In the genomic region with DNA sequence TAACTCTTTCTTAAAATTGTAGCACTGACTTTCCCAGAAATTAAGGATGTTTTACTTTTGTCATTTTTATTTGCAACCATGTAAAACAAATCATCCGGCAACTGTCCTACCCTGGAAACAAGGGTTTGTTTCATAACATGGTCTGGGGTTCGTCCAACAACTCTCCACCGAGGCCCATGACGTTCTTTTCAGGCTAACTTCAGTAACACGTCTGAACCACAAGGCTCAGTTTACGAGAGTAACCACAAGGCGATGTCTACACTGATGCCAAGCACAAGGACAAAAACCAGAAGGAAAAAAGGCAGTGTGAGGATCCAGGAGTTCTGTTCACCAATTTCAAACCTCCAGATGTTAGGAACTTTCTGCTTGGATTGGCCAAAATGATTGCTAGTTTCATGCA, we compare ENCODE assay signal across 24 cellular contexts.
A peak's percentile ranks its signal among the peaks of the same experiment; 100 is the strongest.
DNase-seq lines count a peak whose midpoint lies in the region; ATAC-seq, FAIRE-seq and TF ChIP-seq lines count a peak whose summit lies in the region.
"Had no signal": no experiment of that assay in that cellular context is flagged by ENCODE, and none has a peak within 500 bp of the region (broad histone marks: within the 10 kb centered on the region; RNA-seq: fewer than 3 reads in every experiment).

No MANE protein-coding gene starts in this region.

- H3K27me3 ChIP-seq in AG04450 (ENCODE audit: control insufficient read depth, insufficient read depth, low read length) (peaks cover 2% of the 10 kb centered on the region), rectal smooth muscle tissue (ENCODE audit: control insufficient read depth, insufficient read depth, low read length) (no peaks in the 10 kb centered on the region), esophagus squamous epithelium (no peaks in the 10 kb centered on the region), spleen (replicated peaks in 1 of 7) (no peaks in the 10 kb centered on the region)
- H3K27me3 ChIP-seq: breast epithelium had no signal

- no peak overlapping the region for H3K4me3 ChIP-seq in AG04450 (ENCODE audit: low read depth, low read length)
- H3K4me3 ChIP-seq in rectal smooth muscle tissue (ENCODE audit: low read length), result no peak overlapping the region
- H3K4me3 ChIP-seq in esophagus squamous epithelium, result no peak overlapping the region
- no peak overlapping the region for H3K4me3 ChIP-seq in spleen
- H3K4me3 ChIP-seq: breast epithelium, skin epidermis, thoracic aorta had no signal

- TF ChIP-seq CTCF in AG04450 (IDR thresholded peaks at IDR 0.05; ENCODE audit: low read depth, low read length), result no peak
- TF ChIP-seq CTCF in esophagus squamous epithelium (IDR thresholded peaks at IDR 0.05), result no peak
- no peak for TF ChIP-seq CTCF in spleen (IDR thresholded peaks at IDR 0.05 in 8 of 11, conservative IDR thresholded peaks at IDR 0.05 in 3 of 11)

- H3K9me3 ChIP-seq in AG04450 (ENCODE audit: control insufficient read depth, insufficient read depth, low read length) (no peaks in the 10 kb centered on the region), esophagus squamous epithelium (no peaks in the 10 kb centered on the region), spleen (no peaks in the 10 kb centered on the region)
- H3K9me3 ChIP-seq: breast epithelium, thoracic aorta had no signal

- ATAC-seq in HG03097 (IDR thresholded peaks at IDR 0.05; ENCODE audit: low FRiP score, unreplicated experiment), result no peak
- ATAC-seq: activated naive CD4-positive, alpha-beta T cell treated with anti-CD3 and anti-CD28 coated beads, Interleukin-2, amount 50 U/mL, for 72 hours; T-cell had no signal

- CTCF ChIA-PET in AG04450 (lab: Charles Lee), result no interaction called here

- peak; percentile 11 for DNase-seq in AG04450 (ENCODE audit: low read depth, low spot score)
- DNase-seq in M059J (ENCODE audit: low read depth), result peak; percentile 91
- peak; percentile 1 for DNase-seq in foreskin melanocyte
- DNase-seq in esophagus squamous epithelium (lab: John Stamatoyannopoulos, UW), result no peak
- DNase-seq in spleen, result no peak
- DNase-seq in H54 (ENCODE audit: insufficient read length, low spot score), result no peak
- DNase-seq: activated CD4-positive, alpha-beta T cell treated with anti-CD3 and anti-CD28 coated beads, Interleukin-2, amount 50 U/mL, for 1 hour; CD4-positive, alpha-beta T cell; DND-41; hippocampal formation; kidney; midbrain; NCI-H187 treated with DMSO at 0.1 percent for 48 hours; NCI-H446 treated with DMSO at 0.1 percent for 48 hours; stimulated activated CD4-positive, alpha-beta T cell treated with anti-CD3 and anti-CD28 coated beads, Interleukin-4, amount 100 ng/mL, for 4 hours; stimulated activated CD8-positive, alpha-beta memory T cell treated with anti-CD3 and anti-CD28 coated beads, Interleukin-4, amount 100 ng/mL, for 48 hours; T-cell had no signal

- POLR2A ChIA-PET in AG04450 (lab: Yijun Ruan, JAX), result no interaction called here

- H3K4me1 ChIP-seq in rectal smooth muscle tissue (ENCODE audit: control insufficient read depth, insufficient read depth, low read length) (peaks cover 10% of the 10 kb centered on the region), esophagus squamous epithelium (no peaks in the 10 kb centered on the region), spleen (no peaks in the 10 kb centered on the region)
- H3K4me1 ChIP-seq: breast epithelium had no signal

- 76 to 84% methylated on average over 6 to 7 of the region's 7 CpGs for WGBS in esophagus squamous epithelium, 2 donors
- WGBS in spleen, 5 donors, result 67 to 86% (median 79%) methylated on average over 7 of the region's 7 CpGs

- H3K36me3 ChIP-seq in rectal smooth muscle tissue (ENCODE audit: control insufficient read depth, insufficient read depth, low read length), result no peaks in the 10 kb centered on the region
- no peaks in the 10 kb centered on the region for H3K36me3 ChIP-seq in esophagus squamous epithelium
- no peaks in the 10 kb centered on the region for H3K36me3 ChIP-seq in spleen
- H3K36me3 ChIP-seq: breast epithelium, thoracic aorta had no signal

- TF ChIP-seq POLR2A in esophagus squamous epithelium (IDR thresholded peaks at IDR 0.05) (no peak), spleen (IDR thresholded peaks at IDR 0.05) (no peak), H54 (IDR thresholded peaks at IDR 0.05; ENCODE audit: low read depth, low read length) (no peak)

- no peak for FAIRE-seq in H54 (lab: Jason Lieb, UNC)
- FAIRE-seq: A204.1, kidney had no signal

- H3K27ac ChIP-seq in AG04450 (ENCODE audit: low read depth, low read length) (no peak overlapping the region), rectal smooth muscle tissue (ENCODE audit: low read depth, low read length) (peak overlapping the region; percentile 40), esophagus squamous epithelium (no peak overlapping the region), spleen (no peak overlapping the region)
- H3K27ac ChIP-seq: breast epithelium, skin epidermis, thoracic aorta had no signal

- intact Hi-C loops in esophagus squamous epithelium (cut with DNase I), result no loop called here
- intact Hi-C loops in spleen (cut with DNase I; ENCODE audit: low total_unique reads), result no loop called here

- no peak overlapping the region for H3K9ac ChIP-seq in rectal smooth muscle tissue (ENCODE audit: low read length)

Comparison
In these comparisons a context has a peak if more than half of its experiments do, and no peak if none do; other contexts are left out.
1. DNase-seq: peak in AG04450 (single experiment), M059J (single experiment) and foreskin melanocyte (single experiment); none in esophagus squamous epithelium (single experiment), spleen (single experiment) and H54 (single experiment).